11 cellular contexts compared by ENCODE assay signal in genomic region chr14:104138891-104139459, GRCh38. TPM values are rescaled to one million over a fixed set of nuclear protein-coding genes. Genes with fewer than 3 reads are reported as not detected.
DNase-seq lines count a peak whose midpoint lies in the region; ATAC-seq, FAIRE-seq and TF ChIP-seq lines count a peak whose summit lies in the region.
"Had no signal": no experiment of that assay in that cellular context is flagged by ENCODE, and none has a peak within 500 bp of the region (broad histone marks: within the 10 kb centered on the region; RNA-seq: fewer than 3 reads in every experiment).

No MANE protein-coding gene starts in this region.

- H3K4me1 Mint-ChIP-seq in central memory CD8-positive, alpha-beta T cell = peaks cover 4% of the 10 kb centered on the region

- H3K36me3 ChIP-seq in HUES48 (ENCODE audit: control insufficient read depth, insufficient read depth, low read length) (peaks cover 14% of the 10 kb centered on the region), kidney (ENCODE audit: control insufficient read depth in 1 of 2, insufficient read depth in 2 of 2, low read length in 2 of 2) (no peaks in the 10 kb centered on the region), gastrocnemius medialis (no peaks in the 10 kb centered on the region)
- H3K36me3 ChIP-seq: adrenal gland had no signal

- no peaks in the 10 kb centered on the region for H3K36me3 Mint-ChIP-seq in central memory CD8-positive, alpha-beta T cell (ENCODE audit: insufficient read depth)

- H3K9ac ChIP-seq in HUES48 (ENCODE audit: low read depth, low read length) = peak overlapping the region; percentile 18; the same call in 1 of the 2 replicates
- no peak overlapping the region for H3K9ac ChIP-seq in kidney (ENCODE audit: low read length in 2 of 2)

- H3K9me3 ChIP-seq in HUES48 (ENCODE audit: control insufficient read depth, insufficient read depth, low read length) = no peaks in the 10 kb centered on the region
- H3K9me3 ChIP-seq in kidney (ENCODE audit: control insufficient read depth in 1 of 2, low read length in 2 of 2) = no peaks in the 10 kb centered on the region
- H3K9me3 ChIP-seq in gastrocnemius medialis = no peaks in the 10 kb centered on the region
- H3K9me3 ChIP-seq: adrenal gland had no signal

- no peak for DNase-seq in central memory CD8-positive, alpha-beta T cell (ENCODE audit: low spot score in 2 of 2)
- DNase-seq in kidney = peak; percentile 77
- DNase-seq in gastrocnemius medialis = no peak
- DNase-seq in activated CD4-positive, alpha-beta T cell treated with anti-CD3 and anti-CD28 coated beads, Interleukin-2, amount 50 U/mL, for 1 hour = no peak
- no peak for DNase-seq in inferior parietal cortex (ENCODE audit: extremely low spot score)
- DNase-seq in NCI-H146 treated with DMSO at 0.1 percent for 48 hours (lab: John Stamatoyannopoulos, UW; ENCODE audit: unreplicated experiment) = no peak

- intact Hi-C loops in kidney (cut with DNase I) (loop anchor here (5.0 kb wide), 1 partner anchor 423 kb away; no protein-coding TSS in a partner anchor), gastrocnemius medialis (cut with DNase I; ENCODE audit: low total_unique reads) (no loop called here)

- H3K9me3 Mint-ChIP-seq in central memory CD8-positive, alpha-beta T cell = no peaks in the 10 kb centered on the region

- no peak overlapping the region for H3K27ac Mint-ChIP-seq in central memory CD8-positive, alpha-beta T cell (ENCODE audit: low read depth)

- FAIRE-seq in kidney (lab: Jason Lieb, UNC) = no peak
- FAIRE-seq: G401.6, TTC549 had no signal

- peaks cover 57% of the 10 kb centered on the region for H3K27me3 Mint-ChIP-seq in central memory CD8-positive, alpha-beta T cell

- peaks cover 19% of the 10 kb centered on the region; the same call in 1 of the 2 replicates for H3K4me1 ChIP-seq in HUES48 (ENCODE audit: control insufficient read depth, insufficient read depth, low read length)
- H3K4me1 ChIP-seq in kidney (ENCODE audit: control insufficient read depth in 1 of 2, insufficient read depth in 1 of 2, low read depth in 1 of 2, low read length in 2 of 2) = peaks cover 0 to 5% of the 10 kb centered on the region in 2 donors
- H3K4me1 ChIP-seq in gastrocnemius medialis = peaks cover 13 to 25% of the 10 kb centered on the region in 2 donors

- in situ Hi-C loops in gastrocnemius medialis (cut with MboI; ENCODE audit: low sequenced_read_pairs in 4 of 4) = loop anchor here in 3 of 4 donors (25.0 kb wide), 2 partner anchors 423 to 498 kb away; no protein-coding TSS in a partner anchor

- TF ChIP-seq POLR2A in gastrocnemius medialis (IDR thresholded peaks at IDR 0.05) = no peak

- H3K4me3 Mint-ChIP-seq in central memory CD8-positive, alpha-beta T cell = peak overlapping the region; percentile 11

- peaks cover 30% of the 10 kb centered on the region for H3K27me3 ChIP-seq in HUES48 (ENCODE audit: control insufficient read depth, insufficient read depth, low read length)
- peaks cover 38 to 46% (median 41%) of the 10 kb centered on the region in 3 donors for H3K27me3 ChIP-seq in gastrocnemius medialis

- no peak for ATAC-seq in central memory CD8-positive, alpha-beta T cell (replicated peaks; ENCODE audit: extremely low read depth, poor library complexity, severe bottlenecking)
- no peak for ATAC-seq in gastrocnemius medialis
- ATAC-seq in HG03045 (IDR thresholded peaks at IDR 0.05; ENCODE audit: unreplicated experiment) = no peak

- TF ChIP-seq CTCF in kidney (IDR thresholded peaks at IDR 0.05; ENCODE audit: borderline replicate concordance, extremely low read depth, insufficient read depth) (no peak), gastrocnemius medialis (IDR thresholded peaks at IDR 0.05 in 4 of 5, conservative IDR thresholded peaks at IDR 0.05 in 1 of 5) (no peak)

- H3K4me3 ChIP-seq in HUES48 (ENCODE audit: low read depth, low read length) (peak overlapping the region; percentile 75), kidney (ENCODE audit: low read length in 2 of 2) (peak overlapping the region in 1 of 2 donors; percentile 17), gastrocnemius medialis (peak overlapping the region; percentile 52 to 61 (median 56))

- no peak overlapping the region for H3K27ac ChIP-seq in HUES48 (ENCODE audit: low read depth, low read length)
- H3K27ac ChIP-seq in kidney (ENCODE audit: low read depth in 2 of 2, low read length in 2 of 2) = no peak overlapping the region
- peak overlapping the region in 3 of 4 donors; percentile 36 to 50 (median 42) for H3K27ac ChIP-seq in gastrocnemius medialis

RNA-seq across cellular contexts. Expression of gene KIF26A, which starts 0.6 kb away (rescaled TPM):
- 12.3 TPM for total RNA-seq in kidney
- polyA plus RNA-seq in kidney (ENCODE audit: insufficient read depth, low read depth, low replicate concordance) = 2.3 TPM
- total RNA-seq in gastrocnemius medialis = 1 to 10 TPM in 3 of 4 donors, under 1 TPM in 1; 0.59 to 3.3 (median 1.5) TPM

RNA-seq across cellular contexts. Expression of gene ASPG, which starts 53.5 kb away (rescaled TPM):
- total RNA-seq in kidney (2.5 TPM), gastrocnemius medialis (under 1 TPM in 1 of 4 donors, not detected in 3; 0.20 TPM)
- polyA plus RNA-seq in kidney (ENCODE audit: insufficient read depth, low read depth, low replicate concordance) = 58.1 TPM

Comparison
In these comparisons a context has a peak if more than half of its experiments do, and no peak if none do; other contexts are left out.
1. H3K27ac ChIP-seq: peak in gastrocnemius medialis (3 of 4); none in HUES48 (single experiment) and kidney (0 of 2).